Comparison of ENCODE assay signal across 9 cellular contexts in genomic region chr5:140345919-140346347, GRCh38. TPM values are rescaled to one million over a fixed set of nuclear protein-coding genes. Genes with fewer than 3 reads are reported as not detected.
DNase-seq lines count a peak whose midpoint lies in the region; ATAC-seq and TF ChIP-seq lines count a peak whose summit lies in the region.
"Had no signal": no experiment of that assay in that cellular context is flagged by ENCODE, and none has a peak within 500 bp of the region (broad histone marks: within the 10 kb centered on the region; RNA-seq: fewer than 3 reads in every experiment).

No MANE protein-coding gene starts in this region.

- H3K27me3 ChIP-seq in cardiac muscle cell, result peaks cover 10% of the 10 kb centered on the region

- peak overlapping the region; percentile 62 for H3K4me3 Mint-ChIP-seq in activated naive CD8-positive, alpha-beta T cell treated with anti-CD3 and anti-CD28 coated beads for 36 hours

- H3K27ac ChIP-seq in cardiac muscle cell, result peak overlapping the region; percentile 19

- ATAC-seq in GM19455 (IDR thresholded peaks at IDR 0.05; ENCODE audit: unreplicated experiment), result peak; percentile 6

- H3K4me3 ChIP-seq in cardiac muscle cell, result peak overlapping the region; percentile 48

- no peaks in the 10 kb centered on the region for H3K9me3 ChIP-seq in cardiac muscle cell (ENCODE audit: low read depth)

- no peak overlapping the region for H3K27ac Mint-ChIP-seq in activated naive CD8-positive, alpha-beta T cell treated with anti-CD3 and anti-CD28 coated beads for 36 hours

- H3K4me1 ChIP-seq in cardiac muscle cell (ENCODE audit: low read depth), result peaks cover 4% of the 10 kb centered on the region

- peaks cover 44% of the 10 kb centered on the region for H3K4me1 Mint-ChIP-seq in activated naive CD8-positive, alpha-beta T cell treated with anti-CD3 and anti-CD28 coated beads for 36 hours

- peak; percentile 27; the same call in 1 of the 2 replicates for TF ChIP-seq RAD21 in Ishikawa (IDR thresholded peaks at IDR 0.05; ENCODE audit: low read depth)

- TF ChIP-seq CTCF in cardiac muscle cell (IDR thresholded peaks at IDR 0.05; ENCODE audit: low read depth, low read length), result peak; percentile 36

- no peaks in the 10 kb centered on the region for H3K36me3 ChIP-seq in cardiac muscle cell

- peaks cover 36% of the 10 kb centered on the region for H3K27me3 Mint-ChIP-seq in activated naive CD8-positive, alpha-beta T cell treated with anti-CD3 and anti-CD28 coated beads for 36 hours

- DNase-seq in COLO668 (lab: John Stamatoyannopoulos, UW; ENCODE audit: unreplicated experiment) (peak; percentile 48), cardiac muscle cell (ENCODE audit: low read depth in 1 of 2, low spot score in 1 of 2) (peak; percentile 73 to 74), occipital lobe (lab: John Stamatoyannopoulos, UW) (peak; percentile 51), GF-D8 (lab: John Stamatoyannopoulos, UW) (no peak), DMS79 (lab: John Stamatoyannopoulos, UW) (no peak)
- no peak for DNase-seq in activated naive CD8-positive, alpha-beta T cell treated with anti-CD3 and anti-CD28 coated beads for 36 hours

- H3K36me3 Mint-ChIP-seq in activated naive CD8-positive, alpha-beta T cell treated with anti-CD3 and anti-CD28 coated beads for 36 hours, result peaks cover 19% of the 10 kb centered on the region

- peaks cover 2% of the 10 kb centered on the region for H3K9me3 Mint-ChIP-seq in activated naive CD8-positive, alpha-beta T cell treated with anti-CD3 and anti-CD28 coated beads for 36 hours

- no peak for TF ChIP-seq EP300 in Ishikawa (IDR thresholded peaks at IDR 0.05; ENCODE audit: borderline replicate concordance)

TF ChIP-seq in Ishikawa, 13 proteins besides CTCF, POLR2A, EP300 and RAD21:
- TF ChIP-seq CEBPB (IDR thresholded peaks at IDR 0.05) (no peak), TCF12 (IDR thresholded peaks at IDR 0.05; ENCODE audit: low read depth) (no peak), TEAD4 (IDR thresholded peaks at IDR 0.05) (no peak), ZBTB7A (IDR thresholded peaks at IDR 0.05; ENCODE audit: low read depth) (no peak; the same call in 1 of the 2 replicates), USF1 (IDR thresholded peaks at IDR 0.05) (no peak), REST (IDR thresholded peaks at IDR 0.05; ENCODE audit: low read depth) (no peak), EGR1 (IDR thresholded peaks at IDR 0.05) (no peak), NFIC (IDR thresholded peaks at IDR 0.05) (no peak), YY1 (IDR thresholded peaks at IDR 0.05; ENCODE audit: low read depth) (no peak)

RNA-seq across cellular contexts. Expression of gene HBEGF, which starts 0.5 kb away (rescaled TPM):
- total RNA-seq in activated naive CD8-positive, alpha-beta T cell treated with anti-CD3 and anti-CD28 coated beads for 36 hours, result 1 to 10 TPM; 5.7 TPM
- total RNA-seq in cardiac muscle cell (4.9 TPM in 2 replicates), occipital lobe (8.7 TPM)
- 3.7 and 5.1 TPM in 2 replicates for polyA plus RNA-seq in cardiac muscle cell

RNA-seq across cellular contexts. Expression of gene SLC4A9, which starts 14.1 kb away (rescaled TPM):
- not detected for total RNA-seq in activated naive CD8-positive, alpha-beta T cell treated with anti-CD3 and anti-CD28 coated beads for 36 hours
- total RNA-seq in cardiac muscle cell (not detected in 2 replicates), occipital lobe (under 0.01 TPM)
- polyA plus RNA-seq in cardiac muscle cell, result 0.06 TPM in 1 of 2 replicates, not detected in the other
- total RNA-seq: activated CD8-positive, alpha-beta memory T cell treated with anti-CD3 and anti-CD28 coated beads for 36 hours had no signal

RNA-seq across cellular contexts. Expression of gene PFDN1, which starts 43.0 kb away (rescaled TPM):
- total RNA-seq in activated naive CD8-positive, alpha-beta T cell treated with anti-CD3 and anti-CD28 coated beads for 36 hours, result 10 to 100 TPM; 64.0 to 68.5 TPM
- 129 and 195 TPM in 2 replicates for total RNA-seq in cardiac muscle cell
- 113 and 139 TPM in 2 replicates for polyA plus RNA-seq in cardiac muscle cell
- total RNA-seq in occipital lobe, result 36.8 TPM

RNA-seq across cellular contexts. Expression of gene ANKHD1, which starts 55.7 kb away (rescaled TPM):
- total RNA-seq in activated naive CD8-positive, alpha-beta T cell treated with anti-CD3 and anti-CD28 coated beads for 36 hours, result 10 to 100 TPM; 86.7 to 89.6 TPM
- 42.4 and 58.8 TPM in 2 replicates for total RNA-seq in cardiac muscle cell
- 41.5 and 46.5 TPM in 2 replicates for polyA plus RNA-seq in cardiac muscle cell
- 104 TPM for total RNA-seq in occipital lobe

Comparison
In these comparisons a context has a peak if more than half of its experiments do, and no peak if none do; other contexts are left out.
1. DNase-seq: peak in COLO668 (single experiment), cardiac muscle cell (2 of 2) and occipital lobe (single experiment); none in activated naive CD8-positive, alpha-beta T cell treated with anti-CD3 and anti-CD28 coated beads for 36 hours (single experiment), GF-D8 (single experiment) and DMS79 (single experiment).